Comparison of ENCODE assay signal across 2 cellular contexts in the genomic region with DNA sequence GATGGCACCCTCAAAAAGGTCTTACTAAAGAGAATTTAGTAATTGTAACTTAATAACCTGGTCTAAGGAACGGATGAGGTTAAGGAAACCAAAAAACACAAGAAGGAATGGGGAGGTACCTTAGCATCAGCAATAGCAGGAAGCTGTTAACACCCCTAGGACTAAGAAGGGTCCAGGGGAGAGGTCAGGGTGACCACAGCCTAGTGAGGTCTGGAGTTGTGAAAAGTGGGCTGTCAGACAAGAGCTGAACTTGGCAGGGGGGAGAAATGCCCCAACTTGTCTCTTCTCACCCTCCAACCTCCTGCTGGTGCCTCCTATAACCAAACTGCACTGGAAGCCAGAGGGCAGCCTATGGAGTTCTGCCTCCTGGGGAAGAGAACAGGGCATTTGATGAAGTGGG. TPM values are rescaled to one million over a fixed set of nuclear protein-coding genes. Genes with fewer than 3 reads are reported as not detected.
"Had no signal": no experiment of that assay in that cellular context is flagged by ENCODE, and none has a peak within 500 bp of the region (broad histone marks: within the 10 kb centered on the region; RNA-seq: fewer than 3 reads in every experiment).

No MANE protein-coding gene starts in this region.

RNA-seq across cellular contexts. Expression of gene PGM5, which starts 41.9 kb away (rescaled TPM):
- total RNA-seq: LHCN-M2, MCF 10A had no signal
